ENCODE assay signal across 2 cellular contexts in the genomic region with DNA sequence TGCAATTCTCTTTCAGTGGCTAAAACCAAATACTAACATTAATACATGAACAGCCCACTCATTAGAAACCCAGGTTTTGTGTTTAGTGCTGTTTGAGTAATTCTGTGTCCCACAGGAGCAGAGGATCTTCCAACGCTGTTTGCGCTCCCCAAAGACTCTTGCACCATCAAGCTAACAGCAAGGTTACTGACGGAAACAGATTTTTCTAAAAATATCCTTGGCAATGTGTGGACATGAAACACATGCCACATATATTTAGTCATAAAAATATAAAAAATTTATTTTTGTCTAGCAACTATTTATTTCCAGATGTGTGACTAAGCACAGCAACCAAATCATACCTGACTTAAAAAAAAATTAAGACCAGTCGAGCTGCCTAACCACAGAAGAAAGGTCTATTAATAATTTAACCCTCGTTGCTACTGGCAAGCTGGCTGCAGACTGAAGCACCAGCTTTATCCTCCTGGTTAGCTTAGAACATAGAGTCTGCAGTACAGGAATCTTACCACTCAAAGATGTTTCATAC.
TF ChIP-seq lines count a peak whose summit lies in the region.

No MANE protein-coding gene starts in this region.

TF ChIP-seq in IMR-90, 13 proteins besides CTCF, POLR2A, EP300 and RAD21 (continued from another document):
- peak; percentile 22; the same call in 1 of the 2 replicates for TF ChIP-seq FOS (IDR thresholded peaks at IDR 0.05; ENCODE audit: low read depth, low read length)
- no peak for TF ChIP-seq RFX5 (IDR thresholded peaks at IDR 0.05; ENCODE audit: low read depth, low read length)
- peak; percentile 96 for TF ChIP-seq CEBPB (IDR thresholded peaks at IDR 0.05; ENCODE audit: low read depth, low read length)
- peak; percentile 26; the same call in 1 of the 2 replicates for TF ChIP-seq SMC3 (IDR thresholded peaks at IDR 0.05; ENCODE audit: low read depth, low read length)
- TF ChIP-seq, protein P1, sequence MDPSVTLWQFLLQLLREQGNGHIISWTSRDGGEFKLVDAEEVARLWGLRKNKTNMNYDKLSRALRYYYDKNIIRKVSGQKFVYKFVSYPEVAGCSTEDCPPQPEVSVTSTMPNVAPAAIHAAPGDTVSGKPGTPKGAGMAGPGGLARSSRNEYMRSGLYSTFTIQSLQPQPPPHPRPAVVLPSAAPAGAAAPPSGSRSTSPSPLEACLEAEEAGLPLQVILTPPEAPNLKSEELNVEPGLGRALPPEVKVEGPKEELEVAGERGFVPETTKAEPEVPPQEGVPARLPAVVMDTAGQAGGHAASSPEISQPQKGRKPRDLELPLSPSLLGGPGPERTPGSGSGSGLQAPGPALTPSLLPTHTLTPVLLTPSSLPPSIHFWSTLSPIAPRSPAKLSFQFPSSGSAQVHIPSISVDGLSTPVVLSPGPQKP (IDR thresholded peaks at IDR 0.05; ENCODE audit: borderline replicate concordance, low read depth, low read length) = no peak

TF ChIP-seq in GM23338, 12 proteins besides CTCF, POLR2A, EP300 and RAD21:
- TF ChIP-seq, protein P2, sequence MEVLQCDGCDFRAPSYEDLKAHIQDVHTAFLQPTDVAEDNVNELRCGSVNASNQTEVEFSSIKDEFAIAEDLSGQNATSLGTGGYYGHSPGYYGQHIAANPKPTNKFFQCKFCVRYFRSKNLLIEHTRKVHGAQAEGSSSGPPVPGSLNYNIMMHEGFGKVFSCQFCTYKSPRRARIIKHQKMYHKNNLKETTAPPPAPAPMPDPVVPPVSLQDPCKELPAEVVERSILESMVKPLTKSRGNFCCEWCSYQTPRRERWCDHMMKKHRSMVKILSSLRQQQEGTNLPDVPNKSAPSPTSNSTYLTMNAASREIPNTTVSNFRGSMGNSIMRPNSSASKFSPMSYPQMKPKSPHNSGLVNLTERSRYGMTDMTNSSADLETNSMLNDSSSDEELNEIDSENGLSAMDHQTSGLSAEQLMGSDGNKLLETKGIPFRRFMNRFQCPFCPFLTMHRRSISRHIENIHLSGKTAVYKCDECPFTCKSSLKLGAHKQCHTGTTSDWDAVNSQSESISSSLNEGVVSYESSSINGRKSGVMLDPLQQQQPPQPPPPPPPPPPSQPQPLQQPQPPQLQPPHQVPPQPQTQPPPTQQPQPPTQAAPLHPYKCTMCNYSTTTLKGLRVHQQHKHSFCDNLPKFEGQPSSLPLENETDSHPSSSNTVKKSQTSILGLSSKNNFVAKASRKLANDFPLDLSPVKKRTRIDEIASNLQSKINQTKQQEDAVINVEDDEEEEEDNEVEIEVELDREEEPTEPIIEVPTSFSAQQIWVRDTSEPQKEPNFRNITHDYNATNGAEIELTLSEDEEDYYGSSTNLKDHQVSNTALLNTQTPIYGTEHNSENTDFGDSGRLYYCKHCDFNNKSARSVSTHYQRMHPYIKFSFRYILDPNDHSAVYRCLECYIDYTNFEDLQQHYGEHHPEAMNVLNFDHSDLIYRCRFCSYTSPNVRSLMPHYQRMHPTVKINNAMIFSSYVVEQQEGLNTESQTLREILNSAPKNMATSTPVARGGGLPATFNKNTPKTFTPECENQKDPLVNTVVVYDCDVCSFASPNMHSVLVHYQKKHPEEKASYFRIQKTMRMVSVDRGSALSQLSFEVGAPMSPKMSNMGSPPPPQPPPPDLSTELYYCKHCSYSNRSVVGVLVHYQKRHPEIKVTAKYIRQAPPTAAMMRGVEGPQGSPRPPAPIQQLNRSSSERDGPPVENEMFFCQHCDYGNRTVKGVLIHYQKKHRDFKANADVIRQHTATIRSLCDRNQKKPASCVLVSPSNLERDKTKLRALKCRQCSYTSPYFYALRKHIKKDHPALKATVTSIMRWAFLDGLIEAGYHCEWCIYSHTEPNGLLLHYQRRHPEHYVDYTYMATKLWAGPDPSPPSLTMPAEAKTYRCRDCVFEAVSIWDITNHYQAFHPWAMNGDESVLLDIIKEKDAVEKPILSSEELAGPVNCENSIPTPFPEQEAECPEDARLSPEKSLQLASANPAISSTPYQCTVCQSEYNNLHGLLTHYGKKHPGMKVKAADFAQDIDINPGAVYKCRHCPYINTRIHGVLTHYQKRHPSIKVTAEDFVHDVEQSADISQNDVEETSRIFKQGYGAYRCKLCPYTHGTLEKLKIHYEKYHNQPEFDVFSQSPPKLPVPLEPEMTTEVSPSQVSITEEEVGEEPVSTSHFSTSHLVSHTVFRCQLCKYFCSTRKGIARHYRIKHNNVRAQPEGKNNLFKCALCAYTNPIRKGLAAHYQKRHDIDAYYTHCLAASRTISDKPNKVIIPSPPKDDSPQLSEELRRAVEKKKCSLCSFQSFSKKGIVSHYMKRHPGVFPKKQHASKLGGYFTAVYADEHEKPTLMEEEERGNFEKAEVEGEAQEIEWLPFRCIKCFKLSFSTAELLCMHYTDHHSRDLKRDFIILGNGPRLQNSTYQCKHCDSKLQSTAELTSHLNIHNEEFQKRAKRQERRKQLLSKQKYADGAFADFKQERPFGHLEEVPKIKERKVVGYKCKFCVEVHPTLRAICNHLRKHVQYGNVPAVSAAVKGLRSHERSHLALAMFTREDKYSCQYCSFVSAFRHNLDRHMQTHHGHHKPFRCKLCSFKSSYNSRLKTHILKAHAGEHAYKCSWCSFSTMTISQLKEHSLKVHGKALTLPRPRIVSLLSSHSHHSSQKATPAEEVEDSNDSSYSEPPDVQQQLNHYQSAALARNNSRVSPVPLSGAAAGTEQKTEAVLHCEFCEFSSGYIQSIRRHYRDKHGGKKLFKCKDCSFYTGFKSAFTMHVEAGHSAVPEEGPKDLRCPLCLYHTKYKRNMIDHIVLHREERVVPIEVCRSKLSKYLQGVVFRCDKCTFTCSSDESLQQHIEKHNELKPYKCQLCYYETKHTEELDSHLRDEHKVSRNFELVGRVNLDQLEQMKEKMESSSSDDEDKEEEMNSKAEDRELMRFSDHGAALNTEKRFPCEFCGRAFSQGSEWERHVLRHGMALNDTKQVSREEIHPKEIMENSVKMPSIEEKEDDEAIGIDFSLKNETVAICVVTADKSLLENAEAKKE (CRISPR knock-in tag; IDR thresholded peaks at IDR 0.05) = no peak
- no peak for TF ChIP-seq ZNF331 (CRISPR knock-in tag; IDR thresholded peaks at IDR 0.05; ENCODE audit: low read depth)
